In genomic region chr10:132193907-132194552, GRCh38 we compare ENCODE assay signal across 10 cellular contexts. TPM values are rescaled to one million over a fixed set of nuclear protein-coding genes. Genes with fewer than 3 reads are reported as not detected.
DNase-seq lines count a peak whose midpoint lies in the region; ATAC-seq and TF ChIP-seq lines count a peak whose summit lies in the region.
"Had no signal": no experiment of that assay in that cellular context is flagged by ENCODE, and none has a peak within 500 bp of the region (broad histone marks: within the 10 kb centered on the region; RNA-seq: fewer than 3 reads in every experiment).

No MANE protein-coding gene starts in this region.

- TF ChIP-seq CTCF in BE2C (IDR thresholded peaks at IDR 0.05; ENCODE audit: low read depth, low read length) = no peak
- TF ChIP-seq CTCF in activated CD8-positive, alpha-beta T cell treated with anti-CD3 and anti-CD28 coated beads for 36 hours (IDR thresholded peaks at IDR 0.05) = no peak

- no peak overlapping the region for H3K4me3 Mint-ChIP-seq in activated CD8-positive, alpha-beta T cell treated with anti-CD3 and anti-CD28 coated beads for 36 hours
- H3K4me3 Mint-ChIP-seq: activated naive CD4-positive, alpha-beta T cell treated with anti-CD3 and anti-CD28 coated beads, Interleukin-2, amount 50 U/mL, for 24 hours had no signal

- peaks cover 15% of the 10 kb centered on the region for H3K27me3 Mint-ChIP-seq in activated CD8-positive, alpha-beta T cell treated with anti-CD3 and anti-CD28 coated beads for 36 hours

- peaks cover 2% of the 10 kb centered on the region for H3K36me3 Mint-ChIP-seq in activated CD8-positive, alpha-beta T cell treated with anti-CD3 and anti-CD28 coated beads for 36 hours (ENCODE audit: low read depth)

- DNase-seq in BE2C (peak; percentile 4), HT-29 (ENCODE audit: low spot score) (peak; percentile 18), left lobe of liver (ENCODE audit: low spot score) (no peak), DMS79 treated with DMSO at 0.1 percent for 48 hours (lab: John Stamatoyannopoulos, UW) (no peak)
- DNase-seq in activated CD8-positive, alpha-beta T cell treated with anti-CD3 and anti-CD28 coated beads for 36 hours = peak; percentile 41
- DNase-seq: NCI-H524 had no signal

- no peaks in the 10 kb centered on the region for H3K27me3 ChIP-seq in BE2C

- no peaks in the 10 kb centered on the region for H3K9me3 ChIP-seq in BE2C

- intact Hi-C loops in activated CD8-positive, alpha-beta T cell treated with anti-CD3 and anti-CD28 coated beads for 36 hours (cut with micrococcal nuclease) = no loop called here

- ATAC-seq in activated CD8-positive, alpha-beta T cell treated with anti-CD3 and anti-CD28 coated beads for 36 hours = peak; percentile 55
- ATAC-seq in left lobe of liver = peak; percentile 54
- no peak for ATAC-seq in GM21390 (IDR thresholded peaks at IDR 0.05; ENCODE audit: unreplicated experiment)
- ATAC-seq in GM21360 (IDR thresholded peaks at IDR 0.05; ENCODE audit: unreplicated experiment) = no peak
- ATAC-seq in GM19328 (IDR thresholded peaks at IDR 0.05; ENCODE audit: unreplicated experiment) = no peak

- H3K4me1 Mint-ChIP-seq in activated CD8-positive, alpha-beta T cell treated with anti-CD3 and anti-CD28 coated beads for 36 hours (ENCODE audit: low read depth) = no peaks in the 10 kb centered on the region

- no peaks in the 10 kb centered on the region for H3K9me3 Mint-ChIP-seq in activated CD8-positive, alpha-beta T cell treated with anti-CD3 and anti-CD28 coated beads for 36 hours
- H3K9me3 Mint-ChIP-seq: activated naive CD4-positive, alpha-beta T cell treated with anti-CD3 and anti-CD28 coated beads, Interleukin-2, amount 50 U/mL, for 24 hours had no signal

- H3K36me3 ChIP-seq in BE2C = no peaks in the 10 kb centered on the region

- POLR2A ChIA-PET in activated CD8-positive, alpha-beta T cell treated with anti-CD3 and anti-CD28 coated beads for 36 hours (lab: Charles Lee) = no interaction called here

- CTCF ChIA-PET in activated CD8-positive, alpha-beta T cell treated with anti-CD3 and anti-CD28 coated beads for 36 hours (lab: Charles Lee) = no interaction called here

- no peaks in the 10 kb centered on the region for H3K4me1 ChIP-seq in BE2C

- H3K4me3 ChIP-seq in BE2C (ENCODE audit: low read depth, low read length) = no peak overlapping the region

- no peak overlapping the region for H3K27ac Mint-ChIP-seq in activated CD8-positive, alpha-beta T cell treated with anti-CD3 and anti-CD28 coated beads for 36 hours
- H3K27ac Mint-ChIP-seq: activated naive CD4-positive, alpha-beta T cell treated with anti-CD3 and anti-CD28 coated beads, Interleukin-2, amount 50 U/mL, for 24 hours had no signal

RNA-seq across cellular contexts. Expression of gene DPYSL4, which starts 7.3 kb away (rescaled TPM):
- 15.0 TPM for polyA plus RNA-seq in BE2C (2012; ENCODE audit: insufficient read depth, insufficient read length, low read depth)
- 0.05 TPM in 1 of 2 replicates, not detected in the other for total RNA-seq in HT-29 (2014; rRNA removed; shearing (Covaris generic))
- total RNA-seq in activated CD8-positive, alpha-beta T cell treated with anti-CD3 and anti-CD28 coated beads for 36 hours = 10 to 100 TPM; 20.9 to 23.2 TPM
- 0.08 TPM for total RNA-seq in left lobe of liver

Comparison
In these comparisons a context has a peak if more than half of its experiments do, and no peak if none do; other contexts are left out.
1. DNase-seq: peak in BE2C (single experiment), HT-29 (single experiment) and activated CD8-positive, alpha-beta T cell treated with anti-CD3 and anti-CD28 coated beads for 36 hours (single experiment); none in left lobe of liver (single experiment) and DMS79 treated with DMSO at 0.1 percent for 48 hours (single experiment).
2. ATAC-seq: peak in activated CD8-positive, alpha-beta T cell treated with anti-CD3 and anti-CD28 coated beads for 36 hours (single experiment) and left lobe of liver (single experiment); none in GM21390 (single experiment), GM21360 (single experiment) and GM19328 (single experiment).
3. RNA of gene DPYSL4, which starts 7.3 kb away (total RNA-seq): 20.9 to 23.2 TPM in activated CD8-positive, alpha-beta T cell treated with anti-CD3 and anti-CD28 coated beads for 36 hours; 0.08 TPM in left lobe of liver (single experiment) and 0.05 TPM in HT-29; every median in the first group is over 10 times any median in the second.